ENCODE assay signal across 34 cellular contexts in the genomic region with DNA sequence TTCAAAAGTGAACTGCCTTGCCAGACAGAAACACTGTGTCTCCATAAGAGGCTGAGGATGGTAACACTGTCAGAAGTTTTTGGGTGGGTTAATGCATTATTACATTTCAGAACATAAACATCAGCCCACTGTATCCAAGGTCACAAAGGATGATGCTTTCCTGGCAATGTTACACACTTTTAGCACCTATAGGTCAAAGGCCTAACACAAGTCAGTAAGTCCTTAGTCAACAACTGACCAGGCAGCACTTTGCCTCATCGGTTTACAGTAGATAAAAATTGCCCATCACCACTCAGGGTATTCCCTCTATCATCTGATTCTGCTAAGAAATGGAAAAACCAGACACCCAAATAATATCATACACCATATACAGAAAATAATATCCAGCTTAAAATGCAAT.
"Had no signal": no experiment of that assay in that cellular context is flagged by ENCODE, and none has a peak within 500 bp of the region (broad histone marks: within the 10 kb centered on the region; RNA-seq: fewer than 3 reads in every experiment).

No MANE protein-coding gene starts in this region.

- ATAC-seq: activated naive CD4-positive, alpha-beta T cell treated with anti-CD3 and anti-CD28 coated beads, Interleukin-2, amount 50 U/mL, for 72 hours; activated naive CD8-positive, alpha-beta T cell treated with anti-CD3 and anti-CD28 coated beads, Interleukin-2, amount 50 U/mL, for 24 hours; activated T-cell treated with anti-CD3 and anti-CD28 coated beads, Interleukin-2, amount 50 U/mL, for 4 hours; activated T-cell treated with anti-CD3 and anti-CD28 coated beads, Interleukin-2, amount 50 U/mL, for 72 hours; activated T-helper 17 cell treated with anti-CD3 and anti-CD28 coated beads, Interleukin-2, amount 50 U/mL, for 72 hours; body of pancreas had no signal

- H3K4me1 ChIP-seq: adrenal gland, ascending aorta, body of pancreas, breast epithelium had no signal

- H3K27ac ChIP-seq: adrenal gland, ascending aorta, body of pancreas, brain microvascular endothelial cell, breast epithelium, cardiac muscle cell had no signal

- FAIRE-seq: astrocyte, bronchial epithelial cell had no signal

- H3K4me3 ChIP-seq: adrenal gland, ascending aorta, body of pancreas, breast epithelium, cardiac muscle cell had no signal

- H3K27me3 ChIP-seq: adrenal gland, ascending aorta, body of pancreas, brain microvascular endothelial cell, breast epithelium, cardiac muscle cell had no signal

- DNase-seq: activated effector memory CD4-positive, alpha-beta T cell treated with anti-CD3 and anti-CD28 coated beads, Interleukin-2, amount 50 U/mL, for 16 hours; activated effector memory CD4-positive, alpha-beta T cell treated with Interleukin-2 at 50 U/mL for 16 hours; activated gamma-delta T cell; activated gamma-delta T cell treated with Interleukin-2 at 50 U/mL for 16 hours; activated naive CD4-positive, alpha-beta T cell; activated naive CD4-positive, alpha-beta T cell treated with anti-CD3 and anti-CD28 coated beads for 36 hours; activated naive CD4-positive, alpha-beta T cell treated with anti-CD3 and anti-CD28 coated beads, Interleukin-2, amount 10 ng/mL, durations not matched to agents 7 days and 5 days; activated naive CD4-positive, alpha-beta T cell treated with anti-CD3 and anti-CD28 coated beads, Interleukin-2, amount 50 U/mL, for 16 hours; activated naive CD4-positive, alpha-beta T cell treated with Interleukin-2 at 50 U/mL for 16 hours; activated naive CD8-positive, alpha-beta T cell treated with anti-CD3 and anti-CD28 coated beads for 36 hours; activated naive CD8-positive, alpha-beta T cell treated with anti-CD3 and anti-CD28 coated beads, Interleukin-2, amount 10 ng/mL, durations not matched to agents 7 days and 5 days; activated naive CD8-positive, alpha-beta T cell treated with anti-CD3 and anti-CD28 coated beads, Interleukin-2, amount 50 U/mL, for 24 hours; activated T-cell treated with anti-CD3 and anti-CD28 coated beads, Interleukin-2, amount 50 U/mL, for 1 hour; activated T-cell treated with anti-CD3 and anti-CD28 coated beads, Interleukin-2, amount 50 U/mL, for 24 hours; activated T-cell treated with anti-CD3 and anti-CD28 coated beads, Interleukin-2, amount 50 U/mL, for 4 hours; activated T-cell treated with anti-CD3 and anti-CD28 coated beads, Interleukin-2, amount 50 U/mL, for 48 hours; activated T-cell treated with anti-CD3 and anti-CD28 coated beads, Interleukin-2, amount 50 U/mL, for 72 hours; adrenal gland; amniotic stem cell; amygdala; anterior cingulate cortex; aorta; body of pancreas; brain microvascular endothelial cell; caudate nucleus; central memory CD4-positive, alpha-beta T cell; cerebellar nuclear complex had no signal

- H3K9me3 ChIP-seq: adrenal gland, ascending aorta, body of pancreas, breast epithelium had no signal

- H3K36me3 ChIP-seq: adrenal gland, ascending aorta, brain microvascular endothelial cell, breast epithelium, cardiac muscle cell had no signal
